26 cellular contexts compared by ENCODE assay signal in the genomic region with DNA sequence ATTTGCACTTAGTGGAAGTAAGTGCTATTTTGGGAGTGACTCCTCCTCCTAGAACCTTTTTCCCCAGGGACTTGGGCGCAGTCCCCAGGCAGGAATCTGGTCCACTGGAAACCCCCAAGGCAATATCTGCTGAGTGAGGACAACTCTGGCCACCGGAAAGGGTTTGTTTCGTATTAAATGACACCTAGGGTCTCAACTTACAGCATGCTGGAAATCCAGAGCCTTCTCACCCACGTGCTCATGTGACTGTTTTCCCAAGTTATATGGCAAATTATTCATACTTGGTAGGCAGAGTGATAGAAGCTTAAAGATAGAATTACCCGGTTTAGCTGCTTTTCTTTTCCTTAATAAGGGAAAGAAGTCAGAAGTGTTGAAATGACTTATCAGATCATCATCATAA.
"Had no signal": no experiment of that assay in that cellular context is flagged by ENCODE, and none has a peak within 500 bp of the region (broad histone marks: within the 10 kb centered on the region; RNA-seq: fewer than 3 reads in every experiment).

No MANE protein-coding gene starts in this region.

- ATAC-seq: effector memory CD8-positive, alpha-beta T cell; esophagus mucosa; gastrocnemius medialis; heart left ventricle; left colon; left lung; left ventricle myocardium superior; lower lobe of right lung; mucosa of descending colon had no signal

- DNase-seq: colonic mucosa; cortex of kidney; effector CD8-positive, alpha-beta T cell; effector memory CD8-positive, alpha-beta T cell; endodermal cell; erythroblast; esophagus squamous epithelium; foreskin fibroblast; foreskin melanocyte; gastrocnemius medialis; glutamatergic neuron; heart left ventricle; hypothalamus; immature natural killer cell; islet precursor cell; kidney; kidney glomerular epithelial cell; left colon; left lung; left ventricle myocardium superior; lower lobe of right lung; mesenchymal stem cell; mucosa of descending colon had no signal

- H3K4me3 ChIP-seq: colonic mucosa, esophagus squamous epithelium, gastrocnemius medialis, heart left ventricle, hepatocyte, left lung, lower lobe of right lung, mucosa of descending colon had no signal

- H2AFZ ChIP-seq: hepatocyte had no signal

- H3K4me1 ChIP-seq: colonic mucosa, esophagus squamous epithelium, heart left ventricle, left lung, lower lobe of right lung had no signal

- H3K27ac ChIP-seq: colonic mucosa, epithelial cell of prostate, esophagus squamous epithelium, gastrocnemius medialis, heart left ventricle, hepatocyte, left lung, lower lobe of right lung had no signal

- H3K9me3 ChIP-seq: colonic mucosa, esophagus squamous epithelium, gastrocnemius medialis, heart left ventricle, left lung, lower lobe of right lung, mucosa of descending colon had no signal

- H3K4me2 ChIP-seq: hepatocyte had no signal

- H3K36me3 ChIP-seq: colonic mucosa, esophagus squamous epithelium, gastrocnemius medialis, heart left ventricle, left lung, lower lobe of right lung had no signal

- H3K79me2 ChIP-seq: hepatocyte had no signal

- H3K27me3 ChIP-seq: colonic mucosa, hepatocyte had no signal
